ENCODE assay signal across 17 cellular contexts in the genomic region with DNA sequence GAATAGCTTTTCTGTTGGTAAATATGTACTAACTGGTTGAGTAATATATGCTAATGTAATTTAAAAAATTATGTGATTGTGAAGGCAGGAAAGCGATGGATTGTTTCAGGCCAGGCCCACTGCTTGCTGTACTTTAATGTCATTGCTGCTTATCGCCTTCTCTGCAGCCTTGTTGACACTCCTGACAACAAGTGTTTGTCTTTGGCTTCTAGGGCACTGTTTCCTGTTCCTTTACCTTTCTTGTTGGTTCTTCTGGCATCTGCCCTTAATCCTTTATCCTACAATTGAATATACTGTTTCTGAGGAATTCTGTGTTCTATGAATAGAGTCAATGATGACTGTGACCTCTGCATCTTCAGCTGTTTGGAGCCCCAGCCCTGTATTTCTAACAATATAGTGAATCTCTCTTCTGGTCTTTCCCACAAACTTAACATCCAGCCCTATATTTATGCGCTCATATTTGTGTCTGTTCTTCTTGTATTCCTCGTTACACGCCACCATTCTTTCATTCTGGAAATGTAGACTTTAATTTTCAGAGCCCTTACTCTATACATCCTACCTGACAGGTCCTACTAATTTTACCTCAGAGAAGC. TPM values are rescaled to one million over a fixed set of nuclear protein-coding genes. Genes with fewer than 3 reads are reported as not detected.
A peak's percentile ranks its signal among the peaks of the same experiment; 100 is the strongest.
DNase-seq lines count a peak whose midpoint lies in the region; ATAC-seq and TF ChIP-seq lines count a peak whose summit lies in the region.
"Had no signal": no experiment of that assay in that cellular context is flagged by ENCODE, and none has a peak within 500 bp of the region (broad histone marks: within the 10 kb centered on the region; RNA-seq: fewer than 3 reads in every experiment).

No MANE protein-coding gene starts in this region.

- no peaks in the 10 kb centered on the region for H3K9me3 ChIP-seq in mucosa of descending colon

- ATAC-seq in mucosa of descending colon (peak; percentile 77), GM19324 (IDR thresholded peaks at IDR 0.05; ENCODE audit: low FRiP score, unreplicated experiment) (no peak)
- ATAC-seq: activated naive CD8-positive, alpha-beta T cell treated with anti-CD3 and anti-CD28 coated beads, Interleukin-2, amount 50 U/mL, for 24 hours; effector memory CD8-positive, alpha-beta T cell had no signal

- H3K27ac ChIP-seq in ACC112 (ENCODE audit: low read depth, low read length) = 0 out of 2 replicates have a peak overlapping the region, but pooled peaks have one; percentile 3

- TF ChIP-seq CTCF in mucosa of descending colon (IDR thresholded peaks at IDR 0.05) = no peak

- no peak overlapping the region for H2AFZ ChIP-seq in ACC112 (ENCODE audit: low read length, unreplicated experiment)

- no peak overlapping the region for H3K4me3 ChIP-seq in ACC112 (ENCODE audit: low read depth, low read length)
- no peak overlapping the region for H3K4me3 ChIP-seq in mucosa of descending colon

- no peaks in the 10 kb centered on the region for H3K36me3 ChIP-seq in ACC112 (ENCODE audit: insufficient read depth, low read length)
- H3K36me3 ChIP-seq in mucosa of descending colon (ENCODE audit: low read depth) = no peaks in the 10 kb centered on the region

- DNase-seq in HT-29 (ENCODE audit: low spot score) (peak; percentile 14), dermis blood vessel endothelial cell (peak; percentile 21), mucosa of descending colon (no peak), NCI-H2107 treated with DMSO at 0.1 percent for 48 hours (lab: John Stamatoyannopoulos, UW; ENCODE audit: unreplicated experiment) (no peak), COLO829 (ENCODE audit: low spot score) (no peak), hippocampal formation (lab: John Stamatoyannopoulos, UW) (no peak)
- DNase-seq: activated CD4-positive, alpha-beta memory T cell treated with anti-CD3 and anti-CD28 coated beads for 36 hours; activated naive CD8-positive, alpha-beta T cell treated with anti-CD3 and anti-CD28 coated beads, Interleukin-2, amount 50 U/mL, for 24 hours; activated T-cell treated with anti-CD3 and anti-CD28 coated beads, Interleukin-2, amount 50 U/mL, for 48 hours; effector memory CD8-positive, alpha-beta T cell; GF-D8; H7; NCI-H1694; NCI-H524 treated with DMSO at 0.1 percent for 48 hours; retina had no signal

- H3K79me2 ChIP-seq in ACC112 (ENCODE audit: control insufficient read depth, insufficient read depth, low read length, unreplicated experiment) = peaks cover 85% of the 10 kb centered on the region

- H3K4me1 ChIP-seq in ACC112 (ENCODE audit: control insufficient read depth, insufficient read depth, low read length, unreplicated experiment) = peaks cover 27% of the 10 kb centered on the region
- peaks cover 3% of the 10 kb centered on the region for H3K4me1 ChIP-seq in mucosa of descending colon (ENCODE audit: low read depth)

- intact Hi-C loops in mucosa of descending colon (cut with DNase I, micrococcal nuclease) = no loop called here

- H3K27me3 ChIP-seq in ACC112 (ENCODE audit: insufficient read depth, low read length) = no peaks in the 10 kb centered on the region

RNA-seq across cellular contexts. Expression of gene ACSL3, which starts 17.5 kb away (rescaled TPM):
- total RNA-seq in HT-29 (2014; rRNA removed; shearing (Covaris generic)) = 143 and 163 TPM in 2 replicates
- 125 and 137 TPM in 2 replicates for total RNA-seq in dermis blood vessel endothelial cell
- total RNA-seq in mucosa of descending colon = 100 to 1,000 TPM in 1 of 3 donors, 10 to 100 TPM in 2; 77.2 to 108 (median 93.0) TPM

Comparison
In these comparisons a context has a peak if more than half of its experiments do, and no peak if none do; other contexts are left out.
1. DNase-seq: peak in HT-29 (single experiment) and dermis blood vessel endothelial cell (single experiment); none in mucosa of descending colon (0 of 3), NCI-H2107 treated with DMSO at 0.1 percent for 48 hours (single experiment), COLO829 (single experiment) and hippocampal formation (0 of 2).